Comparison of ENCODE assay signal across 8 cellular contexts in the genomic region with DNA sequence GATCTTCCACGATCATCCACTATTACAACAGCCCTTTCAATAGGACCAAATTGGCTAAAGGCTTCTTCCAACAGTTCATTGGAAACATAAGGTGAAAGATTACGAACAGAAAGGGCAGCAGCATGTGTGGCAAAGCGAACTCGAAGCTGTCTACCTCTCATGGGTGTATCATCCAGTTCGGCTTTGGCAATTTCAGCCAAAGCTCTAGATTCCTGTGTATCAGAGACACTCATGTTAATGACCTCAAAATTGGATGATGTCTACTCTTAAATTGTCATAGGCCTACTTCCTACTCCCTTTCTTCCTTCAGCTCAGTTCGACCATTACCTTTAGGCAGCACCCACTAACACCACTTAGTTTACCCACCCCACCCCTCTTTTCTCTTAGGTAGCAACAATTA. TPM values are rescaled to one million over a fixed set of nuclear protein-coding genes. Genes with fewer than 3 reads are reported as not detected.
DNase-seq lines count a peak whose midpoint lies in the region; ATAC-seq and TF ChIP-seq lines count a peak whose summit lies in the region.

No MANE protein-coding gene starts in this region.

- no peak for TF ChIP-seq POLR2A in ovary (IDR thresholded peaks at IDR 0.05)

- H3K4me3 ChIP-seq in DOHH2 (ENCODE audit: low read length): peak overlapping the region; percentile 93
- peak overlapping the region; percentile 80 for H3K4me3 ChIP-seq in PC-3 (ENCODE audit: low read length)
- peak overlapping the region; percentile 96 for H3K4me3 ChIP-seq in epithelial cell of esophagus (ENCODE audit: low read length)
- H3K4me3 ChIP-seq in ovary: peak overlapping the region; percentile 91

- POLR2A ChIA-PET in PC-3 (lab: Charles Lee; ENCODE audit: unreplicated experiment): no interaction called here

- peaks cover 44% of the 10 kb centered on the region for H3F3A ChIP-seq in DOHH2 (ENCODE audit: control insufficient read depth, insufficient read depth)
- peaks cover 3% of the 10 kb centered on the region for H3F3A ChIP-seq in PC-3 (ENCODE audit: low read length, unreplicated experiment)

- no peaks in the 10 kb centered on the region for H3K27me3 ChIP-seq in DOHH2 (ENCODE audit: control insufficient read depth, low read length)
- no peaks in the 10 kb centered on the region for H3K27me3 ChIP-seq in PC-3 (ENCODE audit: low read length)
- H3K27me3 ChIP-seq in ovary: no peaks in the 10 kb centered on the region

- peak overlapping the region; percentile 94 for H3K4me2 ChIP-seq in DOHH2 (ENCODE audit: low read length)
- peak overlapping the region; percentile 87 for H3K4me2 ChIP-seq in PC-3 (ENCODE audit: low read length)

- no TSS peak for BruUV-seq in PC-3 (replicated peaks; lab: Mats Ljungman, UMichigan)

- no peak for DNase-seq in PC-3
- peak; percentile 16 for DNase-seq in epithelial cell of esophagus (ENCODE audit: low read depth)
- no peak for DNase-seq in ovary
- DNase-seq in NCI-H82 (lab: John Stamatoyannopoulos, UW): no peak
- no peak for DNase-seq in stimulated activated CD4-positive, alpha-beta T cell treated with anti-CD3 and anti-CD28 coated beads, Interleukin-4, amount 100 ng/mL, for 24 hours
- no peak for DNase-seq in cerebellum (ENCODE audit: low spot score)

- ATAC-seq in PC-3: no peak
- no peak for ATAC-seq in HG03280 (IDR thresholded peaks at IDR 0.05; ENCODE audit: unreplicated experiment)

- 1 to 3% (median 2%) methylated on average over 6 of the region's 6 CpGs for WGBS in ovary, 3 donors

- CTCF ChIA-PET in PC-3 (lab: Charles Lee): no interaction called here

- peaks cover 46% of the 10 kb centered on the region for H3K4me1 ChIP-seq in DOHH2 (ENCODE audit: control insufficient read depth, low read length)
- 0 out of 2 replicates have a peak, but pooled peaks cover 11% of the 10 kb centered on the region for H3K4me1 ChIP-seq in PC-3 (ENCODE audit: insufficient read depth, low read length)
- H3K4me1 ChIP-seq in ovary (ENCODE audit: insufficient read depth): peaks cover 4% of the 10 kb centered on the region

- H3K27ac ChIP-seq in DOHH2 (ENCODE audit: low read depth, low read length) (no peak overlapping the region), PC-3 (ENCODE audit: low read length) (no peak overlapping the region), ovary (no peak overlapping the region)

- peaks cover 71% of the 10 kb centered on the region for H3K36me3 ChIP-seq in DOHH2 (ENCODE audit: control insufficient read depth, low read length)
- peaks cover 61% of the 10 kb centered on the region for H3K36me3 ChIP-seq in PC-3 (ENCODE audit: low read depth, low read length)
- H3K36me3 ChIP-seq in ovary: no peaks in the 10 kb centered on the region

- no peaks in the 10 kb centered on the region for H3K9me2 ChIP-seq in DOHH2 (replicated peaks; ENCODE audit: control insufficient read depth, low read length)
- H3K9me2 ChIP-seq in PC-3 (replicated peaks; ENCODE audit: low read length): no peaks in the 10 kb centered on the region

- TF ChIP-seq EP300 in ovary (IDR thresholded peaks at IDR 0.05): no peak

- TF ChIP-seq CTCF in DOHH2 (IDR thresholded peaks at IDR 0.05; ENCODE audit: low read depth, low read length, poor library complexity, severe bottlenecking): no peak
- no peak for TF ChIP-seq CTCF in PC-3 (conservative IDR thresholded peaks at IDR 0.05; ENCODE audit: low read depth, low read length)
- TF ChIP-seq CTCF in epithelial cell of esophagus (IDR thresholded peaks at IDR 0.05; ENCODE audit: insufficient read depth, low read depth, low read length, missing control alignments): no peak
- no peak for TF ChIP-seq CTCF in ovary (IDR thresholded peaks at IDR 0.05)

- H4K20me1 ChIP-seq in DOHH2 (ENCODE audit: control insufficient read depth, insufficient read depth, low read depth, low read length) (peaks cover 58% of the 10 kb centered on the region), PC-3 (ENCODE audit: low read length) (peaks cover 61% of the 10 kb centered on the region)

- intact Hi-C loops in PC-3 (cut with micrococcal nuclease) (loop anchor here (5.0 kb wide), 1 partner anchor 293 kb away; no protein-coding TSS in a partner anchor), ovary (cut with DNase I) (loop anchor here in 2 of 4 donors (5.0 to 10.0 kb wide), 4 partner anchors 104 to 374 kb away; a partner anchor contains a TSS)

- H2AFZ ChIP-seq in PC-3 (ENCODE audit: low read length): no peak overlapping the region

- H3K9ac ChIP-seq in PC-3 (ENCODE audit: low read length): peak overlapping the region; percentile 97

- H3K79me2 ChIP-seq in DOHH2 (ENCODE audit: control insufficient read depth, low read length) (peaks cover 78% of the 10 kb centered on the region), PC-3 (ENCODE audit: low read length) (peaks cover 72% of the 10 kb centered on the region)

- H3K9me3 ChIP-seq in DOHH2 (ENCODE audit: control insufficient read depth, insufficient read depth, low read length) (no peaks in the 10 kb centered on the region), PC-3 (ENCODE audit: low read length) (no peaks in the 10 kb centered on the region), ovary (no peaks in the 10 kb centered on the region)

RNA-seq across cellular contexts. Expression of a gene that starts 2.2 kb away (rescaled TPM):
- total RNA-seq in PC-3 (2014; rRNA removed): 249 and 322 TPM in 2 replicates
- total RNA-seq in ovary: 100 to 1,000 TPM; 205 to 295 (median 240) TPM
- 100 to 1,000 TPM; 288 TPM for polyA plus RNA-seq in ovary
- 446 TPM for total RNA-seq in cerebellum
